9 cellular contexts compared by ENCODE assay signal in genomic region chr17:39150795-39151679, GRCh38. TPM values are rescaled to one million over a fixed set of nuclear protein-coding genes. Genes with fewer than 3 reads are reported as not detected.
DNase-seq lines count a peak whose midpoint lies in the region; ATAC-seq, FAIRE-seq and TF ChIP-seq lines count a peak whose summit lies in the region.
"Had no signal": no experiment of that assay in that cellular context is flagged by ENCODE, and none has a peak within 500 bp of the region (broad histone marks: within the 10 kb centered on the region; RNA-seq: fewer than 3 reads in every experiment).

Gene PLXDC1 (minus strand): TSS chr17:39151637. CDS start chr17:39151437, 200 bp downstream.

- peaks cover 41 to 52% (median 43%) of the 10 kb centered on the region in 3 donors for H3K27me3 Mint-ChIP-seq in naive B cell

- no peak for DNase-seq in AG04450 (ENCODE audit: low read depth, low spot score)
- DNase-seq in NT2/D1 (ENCODE audit: low read depth, low spot score) = no peak
- DNase-seq in naive B cell = peak; percentile 18
- no peak for DNase-seq in HCEC 1CT
- DNase-seq in midbrain (lab: John Stamatoyannopoulos, UW) = no peak
- DNase-seq in H54 (ENCODE audit: insufficient read length, low spot score) = no peak

- H3K36me3 Mint-ChIP-seq in naive B cell = peaks cover 5 to 13% of the 10 kb centered on the region in 2 donors

- H3K9me3 ChIP-seq in AG04450 (ENCODE audit: control insufficient read depth, insufficient read depth, low read length) (no peaks in the 10 kb centered on the region; the same call in 1 of the 2 replicates), NT2/D1 (ENCODE audit: insufficient read depth, low read length) (no peaks in the 10 kb centered on the region), duodenal mucosa (ENCODE audit: control insufficient read depth in 1 of 2, low read length in 2 of 2) (no peaks in the 10 kb centered on the region)

- ATAC-seq in naive B cell (ENCODE audit: low read depth in 2 of 2) = no peak
- no peak for ATAC-seq in HG02763 (IDR thresholded peaks at IDR 0.05; ENCODE audit: unreplicated experiment)

- no peaks in the 10 kb centered on the region for H3K36me3 ChIP-seq in NT2/D1 (ENCODE audit: insufficient read depth, insufficient read length, low read length)
- H3K36me3 ChIP-seq in duodenal mucosa (ENCODE audit: control insufficient read depth in 1 of 2, insufficient read depth in 2 of 2, low read length in 2 of 2) = no peaks in the 10 kb centered on the region

- peak within 1 kb of the TSS in 3 of 6 donors; percentile 100 for H3K27ac Mint-ChIP-seq in naive B cell

- H3K4me1 ChIP-seq in NT2/D1 (ENCODE audit: insufficient read depth, insufficient read length) (peaks cover 6% of the 10 kb centered on the region), duodenal mucosa (ENCODE audit: control insufficient read depth in 1 of 2, insufficient read depth in 2 of 2, low read length in 2 of 2) (peaks cover 11 to 15% of the 10 kb centered on the region in 2 donors)

- TF ChIP-seq CTCF in AG04450 (IDR thresholded peaks at IDR 0.05; ENCODE audit: low read depth, low read length) = no peak

- H3K4me3 ChIP-seq in AG04450 (ENCODE audit: low read depth, low read length) = peak within 1 kb of the TSS; percentile 46
- peak within 1 kb of the TSS; percentile 45 for H3K4me3 ChIP-seq in NT2/D1 (ENCODE audit: insufficient read length, low read depth)
- peak within 1 kb of the TSS; percentile 84 to 92 for H3K4me3 ChIP-seq in duodenal mucosa (ENCODE audit: low read depth in 1 of 2, low read length in 2 of 2)

- H3K9ac ChIP-seq in NT2/D1 (ENCODE audit: insufficient read length, low read depth) = peak within 1 kb of the TSS; percentile 74
- H3K9ac ChIP-seq in duodenal mucosa (ENCODE audit: low read depth in 1 of 2, low read length in 2 of 2) = peak within 1 kb of the TSS; percentile 38 to 72

- TF ChIP-seq POLR2A in H54 (IDR thresholded peaks at IDR 0.05; ENCODE audit: low read depth, low read length) = no peak

- no peak within 1 kb of the TSS for H3K27ac ChIP-seq in AG04450 (ENCODE audit: low read depth, low read length)
- no peak within 1 kb of the TSS for H3K27ac ChIP-seq in duodenal mucosa (ENCODE audit: low read depth, low read length)

- H3K4me1 Mint-ChIP-seq in naive B cell = peaks cover 28 to 35% (median 30%) of the 10 kb centered on the region in 3 donors

- peak within 1 kb of the TSS; percentile 80 to 100 (median 98) for H3K4me3 Mint-ChIP-seq in naive B cell

- no peak for FAIRE-seq in H54 (lab: Jason Lieb, UNC)
- FAIRE-seq: GM18507 had no signal

- POLR2A ChIA-PET in AG04450 (lab: Yijun Ruan, JAX) = interaction anchor here (0.8 kb wide), 1 partner anchor 282 kb away, joined by 7 read pairs; the partner anchor contains the start of gene LASP1

- peaks cover 0 to 16% (median 0%) of the 10 kb centered on the region in 7 donors for H3K9me3 Mint-ChIP-seq in naive B cell

- CTCF ChIA-PET in AG04450 (lab: Charles Lee) = interaction anchor here (0.5 to 7.2 kb wide), 5 partner anchors 13 to 172 kb away, joined by 3 to 367 read pairs (median 4); no protein-coding TSS in a partner anchor

- H3K27me3 ChIP-seq in AG04450 (ENCODE audit: control insufficient read depth, insufficient read depth, low read length) (peaks cover 26% of the 10 kb centered on the region), NT2/D1 (ENCODE audit: insufficient read depth, insufficient read length) (peaks cover 33% of the 10 kb centered on the region), duodenal mucosa (ENCODE audit: control insufficient read depth in 1 of 2, insufficient read depth in 2 of 2, low read length in 2 of 2) (peaks cover 8 to 13% of the 10 kb centered on the region in 2 donors)

RNA-seq across cellular contexts. Expression of gene PLXDC1, which starts in this region (rescaled TPM):
- polyA plus RNA-seq in AG04450 (2011; rRNA removed) = 1.9 and 2.1 TPM in 2 replicates
- polyA minus RNA-seq in AG04450 (2011; rRNA and poly(A)+ RNA removed) = 1.3 and 3.1 TPM in 2 replicates
- not detected for polyA plus RNA-seq in naive B cell (ENCODE audit: low read depth in 6 of 6)

Comparison
In these comparisons a context has a peak if more than half of its experiments do, and no peak if none do; other contexts are left out.
1. Peak in DNase-seq in naive B cell; RNA of the gene not detected or under 1 TPM.